9 cellular contexts compared by ENCODE assay signal in the genomic region with DNA sequence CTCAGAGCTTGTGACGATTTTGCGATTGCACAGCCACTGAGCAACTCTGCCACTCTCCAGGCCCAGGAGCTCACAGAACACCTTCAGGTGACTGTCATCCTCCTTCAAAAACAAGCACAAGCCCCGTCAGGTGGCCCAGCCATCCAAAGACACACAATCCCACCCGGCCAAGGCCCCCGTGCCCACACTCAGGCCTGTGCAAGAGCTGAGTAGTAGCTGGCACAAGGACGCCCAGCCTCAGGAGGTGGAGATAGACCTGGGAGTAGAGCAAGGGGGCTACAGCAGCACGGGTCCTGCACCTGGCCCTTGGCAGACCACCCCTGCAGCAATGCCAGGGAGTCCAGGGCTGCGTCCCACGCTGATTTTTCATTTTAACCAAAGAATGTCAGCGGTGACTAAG. TPM values are rescaled to one million over a fixed set of nuclear protein-coding genes. Genes with fewer than 3 reads are reported as not detected.
A peak's percentile ranks its signal among the peaks of the same experiment; 100 is the strongest.
DNase-seq lines count a peak whose midpoint lies in the region; ATAC-seq and TF ChIP-seq lines count a peak whose summit lies in the region.
"Had no signal": no experiment of that assay in that cellular context is flagged by ENCODE, and none has a peak within 500 bp of the region (broad histone marks: within the 10 kb centered on the region; RNA-seq: fewer than 3 reads in every experiment).

No MANE protein-coding gene starts in this region.

- H3K4me1 Mint-ChIP-seq in activated CD4-positive, alpha-beta T cell treated with anti-CD3 and anti-CD28 coated beads, Interleukin-2, amount 10 ng/mL, durations not matched to agents 24 days and 14 days, result peaks cover 49% of the 10 kb centered on the region
- H3K4me1 Mint-ChIP-seq in immature natural killer cell (peaks cover 22 to 29% of the 10 kb centered on the region in 2 donors), nephron progenitor cell (peaks cover 72% of the 10 kb centered on the region)
- H3K4me1 Mint-ChIP-seq in stimulated activated memory B cell treated with anti-CD40 and anti-IgM and Interleukin-4, amounts not matched to agents 10 μg/mL and 1 μg/mL and 100 μg/mL, for 72 hours, result peaks cover 45% of the 10 kb centered on the region

- no peak for ATAC-seq in stimulated activated memory B cell treated with anti-CD40 and anti-IgM and Interleukin-4, amounts not matched to agents 10 μg/mL and 1 μg/mL and 100 μg/mL, for 72 hours

- peaks cover 4% of the 10 kb centered on the region for H3K36me3 Mint-ChIP-seq in activated CD4-positive, alpha-beta T cell treated with anti-CD3 and anti-CD28 coated beads, Interleukin-2, amount 10 ng/mL, durations not matched to agents 24 days and 14 days (ENCODE audit: low read depth)
- H3K36me3 Mint-ChIP-seq in immature natural killer cell, result no peaks in the 10 kb centered on the region
- peaks cover 9% of the 10 kb centered on the region for H3K36me3 Mint-ChIP-seq in stimulated activated memory B cell treated with anti-CD40 and anti-IgM and Interleukin-4, amounts not matched to agents 10 μg/mL and 1 μg/mL and 100 μg/mL, for 72 hours
- no peaks in the 10 kb centered on the region for H3K36me3 Mint-ChIP-seq in nephron progenitor cell (ENCODE audit: low read depth)

- no peaks in the 10 kb centered on the region for H3K9me3 Mint-ChIP-seq in activated CD4-positive, alpha-beta T cell treated with anti-CD3 and anti-CD28 coated beads, Interleukin-2, amount 10 ng/mL, durations not matched to agents 24 days and 14 days
- H3K9me3 Mint-ChIP-seq in immature natural killer cell (no peaks in the 10 kb centered on the region), nephron progenitor cell (no peaks in the 10 kb centered on the region)
- H3K9me3 Mint-ChIP-seq in stimulated activated memory B cell treated with anti-CD40 and anti-IgM and Interleukin-4, amounts not matched to agents 10 μg/mL and 1 μg/mL and 100 μg/mL, for 72 hours, result no peaks in the 10 kb centered on the region

- H3K4me3 Mint-ChIP-seq in activated CD4-positive, alpha-beta T cell treated with anti-CD3 and anti-CD28 coated beads, Interleukin-2, amount 10 ng/mL, durations not matched to agents 24 days and 14 days, result no peak overlapping the region
- no peak overlapping the region for H3K4me3 Mint-ChIP-seq in immature natural killer cell
- H3K4me3 Mint-ChIP-seq in stimulated activated memory B cell treated with anti-CD40 and anti-IgM and Interleukin-4, amounts not matched to agents 10 μg/mL and 1 μg/mL and 100 μg/mL, for 72 hours, result no peak overlapping the region
- H3K4me3 Mint-ChIP-seq in nephron progenitor cell, result no peak overlapping the region

- H3K27me3 Mint-ChIP-seq in activated CD4-positive, alpha-beta T cell treated with anti-CD3 and anti-CD28 coated beads, Interleukin-2, amount 10 ng/mL, durations not matched to agents 24 days and 14 days, result no peaks in the 10 kb centered on the region
- peaks cover 0 to 4% (median 3%) of the 10 kb centered on the region in 3 donors for H3K27me3 Mint-ChIP-seq in immature natural killer cell (ENCODE audit: low read depth in 3 of 3)
- H3K27me3 Mint-ChIP-seq in stimulated activated memory B cell treated with anti-CD40 and anti-IgM and Interleukin-4, amounts not matched to agents 10 μg/mL and 1 μg/mL and 100 μg/mL, for 72 hours, result no peaks in the 10 kb centered on the region
- peaks cover 11% of the 10 kb centered on the region for H3K27me3 Mint-ChIP-seq in nephron progenitor cell (ENCODE audit: low read depth, poor library complexity)

- peak overlapping the region; percentile 74 for H3K27ac ChIP-seq in VCaP

- TF ChIP-seq CTCF in VCaP (conservative IDR thresholded peaks at IDR 0.05) (no peak), nephron progenitor cell (IDR thresholded peaks at IDR 0.05) (no peak)

- DNase-seq in activated CD4-positive, alpha-beta T cell treated with anti-CD3 and anti-CD28 coated beads, Interleukin-2, amount 10 ng/mL, durations not matched to agents 24 days and 14 days, result no peak
- no peak for DNase-seq in activated CD4-positive, alpha-beta T cell treated with anti-CD3 and anti-CD28 coated beads for 4 hours
- DNase-seq in immature natural killer cell (no peak), occipital lobe (lab: John Stamatoyannopoulos, UW) (no peak), nephron progenitor cell (no peak), SHP77 (lab: John Stamatoyannopoulos, UW) (no peak)
- DNase-seq: NCI-H510A had no signal

- H3K27ac Mint-ChIP-seq in activated CD4-positive, alpha-beta T cell treated with anti-CD3 and anti-CD28 coated beads, Interleukin-2, amount 10 ng/mL, durations not matched to agents 24 days and 14 days, result peak overlapping the region; percentile 71
- H3K27ac Mint-ChIP-seq in immature natural killer cell (peak overlapping the region in 5 of 6 donors; percentile 14 to 53 (median 30)), nephron progenitor cell (no peak overlapping the region)
- H3K27ac Mint-ChIP-seq in stimulated activated memory B cell treated with anti-CD40 and anti-IgM and Interleukin-4, amounts not matched to agents 10 μg/mL and 1 μg/mL and 100 μg/mL, for 72 hours, result peak overlapping the region; percentile 98

- intact Hi-C loops in activated CD4-positive, alpha-beta T cell treated with anti-CD3 and anti-CD28 coated beads, Interleukin-2, amount 10 ng/mL, durations not matched to agents 24 days and 14 days (cut with micrococcal nuclease), result no loop called here

RNA-seq across cellular contexts. Expression of a gene that starts 34.6 kb away (rescaled TPM):
- total RNA-seq in activated CD4-positive, alpha-beta T cell treated with anti-CD3 and anti-CD28 coated beads, Interleukin-2, amount 10 ng/mL, durations not matched to agents 24 days and 14 days, result 0.24 and 0.30 TPM in 2 replicates
- polyA plus RNA-seq in immature natural killer cell, result under 1 TPM in 1 of 3 donors, not detected in 2; 0.19 TPM
- 1.2 TPM for total RNA-seq in occipital lobe
